In the genomic region with DNA sequence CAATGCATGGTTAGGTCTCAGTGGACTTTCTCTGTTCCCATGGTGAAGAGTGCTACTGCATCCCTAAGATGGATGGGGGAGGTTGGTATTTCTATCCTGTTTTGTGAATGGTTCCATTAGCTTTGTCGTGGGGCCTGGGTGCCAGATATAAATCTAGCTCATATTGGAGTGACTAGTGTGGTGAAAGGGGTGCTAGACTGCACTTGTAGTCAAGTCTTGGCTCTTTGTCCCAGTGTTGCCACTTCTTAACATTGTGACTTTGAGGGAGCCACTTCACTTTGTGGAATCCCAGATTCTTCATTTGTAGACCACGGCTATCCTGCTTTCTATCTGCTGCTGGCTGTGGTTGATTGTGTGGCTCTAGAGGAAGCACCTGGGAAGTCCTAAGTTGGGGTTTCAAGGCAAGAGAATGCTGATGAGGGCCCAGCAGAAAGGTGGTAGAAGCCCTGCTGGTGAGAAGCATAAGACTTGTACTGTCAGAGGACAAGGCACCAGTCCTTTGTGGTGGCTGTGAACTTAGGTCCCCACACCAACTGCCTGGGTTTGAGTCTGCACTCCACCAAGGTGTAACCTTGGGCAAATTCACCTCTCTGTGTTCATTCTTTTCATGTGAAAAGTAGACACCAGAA, we compare ENCODE assay signal across 15 cellular contexts. TPM values are rescaled to one million over a fixed set of nuclear protein-coding genes. Genes with fewer than 3 reads are reported as not detected.
DNase-seq lines count a peak whose midpoint lies in the region; ATAC-seq and TF ChIP-seq lines count a peak whose summit lies in the region.
"Had no signal": no experiment of that assay in that cellular context is flagged by ENCODE, and none has a peak within 500 bp of the region (broad histone marks: within the 10 kb centered on the region; RNA-seq: fewer than 3 reads in every experiment).

No MANE protein-coding gene starts in this region.

- H3K4me2 ChIP-seq in BLaER1, result peak overlapping the region; percentile 69

- H3K27ac ChIP-seq in BLaER1 (peak overlapping the region; percentile 45), liver (ENCODE audit: low read depth in 1 of 2, low read length in 2 of 2) (peak overlapping the region; percentile 26 to 69), spleen (peak overlapping the region in 2 of 8 donors; percentile 36 to 42)
- no peak overlapping the region for H3K27ac ChIP-seq in CD8-positive, alpha-beta memory T cell (ENCODE audit: low read depth, low read length)
- H3K27ac ChIP-seq: brain microvascular endothelial cell, SK-N-MC had no signal

- POLR2A ChIA-PET in CD8-positive, alpha-beta memory T cell (lab: Charles Lee), result no interaction called here

- peak overlapping the region in 2 of 7 donors; percentile 0 to 51 for H3K4me3 Mint-ChIP-seq in CD8-positive, alpha-beta memory T cell
- no peak overlapping the region for H3K4me3 Mint-ChIP-seq in T-helper 17 cell

- H3K4me3 ChIP-seq in BLaER1 (no peak overlapping the region), liver (ENCODE audit: low read depth in 1 of 3, low read length in 3 of 3) (no peak overlapping the region), spleen (no peak overlapping the region)
- no peak overlapping the region for H3K4me3 ChIP-seq in CD8-positive, alpha-beta memory T cell (ENCODE audit: low read length)
- H3K4me3 ChIP-seq: SK-N-MC had no signal

- CTCF ChIA-PET in CD8-positive, alpha-beta memory T cell (lab: Charles Lee), result no interaction called here

- TF ChIP-seq CTCF in liver (IDR thresholded peaks at IDR 0.05; ENCODE audit: low read depth, low read length, missing input control), result no peak
- no peak for TF ChIP-seq CTCF in spleen (IDR thresholded peaks at IDR 0.05 in 8 of 11, conservative IDR thresholded peaks at IDR 0.05 in 3 of 11)

- H3K9ac ChIP-seq in BLaER1, result peak overlapping the region; percentile 9; the same call in 1 of the 2 replicates
- H3K9ac ChIP-seq in liver (ENCODE audit: low read depth in 1 of 2, low read length in 2 of 2), result no peak overlapping the region

- H3K36me3 Mint-ChIP-seq in CD8-positive, alpha-beta memory T cell, result peaks cover 0 to 52% (median 20%) of the 10 kb centered on the region in 3 donors
- H3K36me3 Mint-ChIP-seq in T-helper 17 cell (ENCODE audit: low read depth), result no peaks in the 10 kb centered on the region

- TF ChIP-seq POLR2A in spleen (IDR thresholded peaks at IDR 0.05), result no peak

- H3K36me3 ChIP-seq in BLaER1, result peaks cover 79% of the 10 kb centered on the region
- H3K36me3 ChIP-seq in CD8-positive, alpha-beta memory T cell (ENCODE audit: insufficient read depth, low read length), result peaks cover 6% of the 10 kb centered on the region
- peaks cover 0 to 2% (median 0%) of the 10 kb centered on the region in 4 donors for H3K36me3 ChIP-seq in liver (ENCODE audit: control insufficient read depth in 4 of 4, insufficient read depth in 3 of 4, low read depth in 1 of 4, low read length in 3 of 4)
- peaks cover 0 to 79% (median 0%) of the 10 kb centered on the region in 6 donors for H3K36me3 ChIP-seq in spleen
- H3K36me3 ChIP-seq: brain microvascular endothelial cell had no signal

- WGBS in liver, result 88% methylated on average over 2 of the region's 2 CpGs
- WGBS in spleen, 5 donors, result 62 to 75% (median 66%) methylated on average over 2 of the region's 2 CpGs

- no peak for DNase-seq in CD8-positive, alpha-beta memory T cell
- DNase-seq in T-helper 17 cell (no peak), spleen (no peak)
- no peak for DNase-seq in stimulated activated CD4-positive, alpha-beta T cell treated with anti-CD3 and anti-CD28 coated beads, Interleukin-4, amount 100 ng/mL, for 4 hours
- DNase-seq: activated gamma-delta T cell treated with Interleukin-2 at 50 U/mL for 16 hours, left cardiac atrium, NCI-H187 treated with DMSO at 0.1 percent for 48 hours, NCI-H510A had no signal

- peaks cover 98% of the 10 kb centered on the region for H4K20me1 ChIP-seq in BLaER1

- no peaks in the 10 kb centered on the region for H3K27me3 ChIP-seq in BLaER1
- no peaks in the 10 kb centered on the region for H3K27me3 ChIP-seq in CD8-positive, alpha-beta memory T cell (ENCODE audit: insufficient read depth, low read length, poor library complexity, severe bottlenecking)
- H3K27me3 ChIP-seq in liver (ENCODE audit: control insufficient read depth in 4 of 4, insufficient read depth in 4 of 4, low read length in 3 of 4), result no peaks in the 10 kb centered on the region
- no peaks in the 10 kb centered on the region for H3K27me3 ChIP-seq in spleen (replicated peaks in 1 of 7)
- H3K27me3 ChIP-seq: brain microvascular endothelial cell had no signal

- peaks cover 29% of the 10 kb centered on the region for H3K4me1 ChIP-seq in BLaER1
- peaks cover 15% of the 10 kb centered on the region for H3K4me1 ChIP-seq in CD8-positive, alpha-beta memory T cell (ENCODE audit: insufficient read depth, low read length)
- H3K4me1 ChIP-seq in liver (ENCODE audit: control insufficient read depth in 4 of 4, insufficient read depth in 4 of 4, low read length in 3 of 4), result peaks cover 19 to 43% (median 31%) of the 10 kb centered on the region in 4 donors
- peaks cover 5 to 52% (median 11%) of the 10 kb centered on the region in 6 donors for H3K4me1 ChIP-seq in spleen

- ATAC-seq in T-helper 17 cell (no peak), HG02798 (IDR thresholded peaks at IDR 0.05; ENCODE audit: poor library complexity, unreplicated experiment) (no peak), GM19455 (IDR thresholded peaks at IDR 0.05; ENCODE audit: unreplicated experiment) (no peak)

- TF ChIP-seq RAD21 in liver (IDR thresholded peaks at IDR 0.05), result no peak

- intact Hi-C loops in spleen (cut with DNase I; ENCODE audit: low total_unique reads), result no loop called here

- no peaks in the 10 kb centered on the region for H3K9me3 Mint-ChIP-seq in CD8-positive, alpha-beta memory T cell

- peak overlapping the region; percentile 20 to 90 (median 64) for H3K27ac Mint-ChIP-seq in CD8-positive, alpha-beta memory T cell
- H3K27ac Mint-ChIP-seq in T-helper 17 cell, result peak overlapping the region; percentile 56
- H3K27ac Mint-ChIP-seq: progenitor cell of endocrine pancreas had no signal

- H3K9me3 ChIP-seq in BLaER1 (no peaks in the 10 kb centered on the region), T-helper 17 cell (ENCODE audit: control insufficient read depth, low read length, poor library complexity, severe bottlenecking) (no peaks in the 10 kb centered on the region), liver (ENCODE audit: control insufficient read depth in 4 of 4, low read length in 3 of 4) (no peaks in the 10 kb centered on the region), spleen (no peaks in the 10 kb centered on the region)
- no peaks in the 10 kb centered on the region for H3K9me3 ChIP-seq in CD8-positive, alpha-beta memory T cell (ENCODE audit: low read length)

- peaks cover 44 to 61% (median 58%) of the 10 kb centered on the region in 3 donors for H3K4me1 Mint-ChIP-seq in CD8-positive, alpha-beta memory T cell
- H3K4me1 Mint-ChIP-seq in T-helper 17 cell, result peaks cover 30% of the 10 kb centered on the region

- no peaks in the 10 kb centered on the region for H3K27me3 Mint-ChIP-seq in CD8-positive, alpha-beta memory T cell
- no peaks in the 10 kb centered on the region for H3K27me3 Mint-ChIP-seq in T-helper 17 cell
- H3K27me3 Mint-ChIP-seq: progenitor cell of endocrine pancreas had no signal

TF ChIP-seq in liver, 16 proteins besides CTCF, POLR2A, EP300 and RAD21 (continues in another document):
- TF ChIP-seq NR2F2 (IDR thresholded peaks at IDR 0.05), result no peak
- TF ChIP-seq JUND (IDR thresholded peaks at IDR 0.05), result no peak
- no peak for TF ChIP-seq EGR1 (IDR thresholded peaks at IDR 0.05; ENCODE audit: low read depth in 2 of 2)
- TF ChIP-seq ATF3 (IDR thresholded peaks at IDR 0.05), result no peak
- TF ChIP-seq ZBTB33 (IDR thresholded peaks at IDR 0.05), result no peak
- no peak for TF ChIP-seq TAF1 (conservative IDR thresholded peaks at IDR 0.05)
- TF ChIP-seq SP1 (IDR thresholded peaks at IDR 0.05), result no peak
- no peak for TF ChIP-seq YY1 (IDR thresholded peaks at IDR 0.05)
- TF ChIP-seq FOXA1 (IDR thresholded peaks at IDR 0.05), result no peak
- TF ChIP-seq RXRA (IDR thresholded peaks at IDR 0.05), result no peak
- TF ChIP-seq GABPA (IDR thresholded peaks at IDR 0.05 in 1 of 2, conservative IDR thresholded peaks at IDR 0.05 in 1 of 2), result no peak
- no peak for TF ChIP-seq HNF4G (IDR thresholded peaks at IDR 0.05)

RNA-seq across cellular contexts. Expression of gene VAPB, which starts 44.1 kb away (rescaled TPM):
- total RNA-seq in CD8-positive, alpha-beta memory T cell, result 10 to 100 TPM; 36.6 to 40.3 TPM
- polyA plus RNA-seq in CD8-positive, alpha-beta memory T cell, result 31.5 TPM
- total RNA-seq in T-helper 17 cell, result 10 to 100 TPM; 23.7 to 30.8 TPM
- 10 to 100 TPM; 12.2 to 21.7 TPM for total RNA-seq in liver
- 10 to 100 TPM; 16.3 to 20.8 TPM for polyA plus RNA-seq in liver
- 10 to 100 TPM; 22.3 to 32.5 (median 25.7) TPM for total RNA-seq in spleen
- 10 to 100 TPM; 11.2 to 20.7 (median 13.8) TPM for polyA plus RNA-seq in spleen
